1 cellular context compared by ENCODE assay signal in genomic region chr7:6529643-6530042, GRCh38.
TF ChIP-seq lines count a peak whose summit lies in the region.

No MANE protein-coding gene starts in this region.

TF ChIP-seq in GM23338, 12 proteins besides CTCF, POLR2A, EP300 and RAD21:
- no peak for TF ChIP-seq NANOG (IDR thresholded peaks at IDR 0.05; ENCODE audit: borderline replicate concordance)
- no peak for TF ChIP-seq REST (IDR thresholded peaks at IDR 0.05; ENCODE audit: unreplicated experiment)
- no peak for TF ChIP-seq ZNF462 (CRISPR knock-in tag; IDR thresholded peaks at IDR 0.05)
- no peak for TF ChIP-seq CREB1 (CRISPR knock-in tag; IDR thresholded peaks at IDR 0.05; ENCODE audit: low read depth)
- TF ChIP-seq ZNF331 (CRISPR knock-in tag; IDR thresholded peaks at IDR 0.05; ENCODE audit: low read depth) = no peak
- no peak for TF ChIP-seq JUNB (IDR thresholded peaks at IDR 0.05; ENCODE audit: unreplicated experiment)
- no peak for TF ChIP-seq ZNF114 (CRISPR knock-in tag; IDR thresholded peaks at IDR 0.05)
- no peak for TF ChIP-seq STAT1 (IDR thresholded peaks at IDR 0.05; ENCODE audit: unreplicated experiment)
- TF ChIP-seq EZH2 (IDR thresholded peaks at IDR 0.05; ENCODE audit: low read depth, unreplicated experiment) = no peak
- no peak for TF ChIP-seq ETS1 (IDR thresholded peaks at IDR 0.05)
- TF ChIP-seq POLR2AphosphoS5 (IDR thresholded peaks at IDR 0.05; ENCODE audit: low read depth) = no peak
- TF ChIP-seq EZH2phosphoT487 (IDR thresholded peaks at IDR 0.05; ENCODE audit: unreplicated experiment) = no peak
